Comparison of ENCODE assay signal across 27 cellular contexts in genomic region chr7:88027724-88028123, GRCh38.
"Had no signal": no experiment of that assay in that cellular context is flagged by ENCODE, and none has a peak within 500 bp of the region (broad histone marks: within the 10 kb centered on the region; RNA-seq: fewer than 3 reads in every experiment).

No MANE protein-coding gene starts in this region.

- H3K27me3 ChIP-seq: dorsolateral prefrontal cortex, esophagus squamous epithelium, gastrocnemius medialis, heart left ventricle, hepatocyte, left lung had no signal

- ATAC-seq: esophagus mucosa, gastrocnemius medialis, heart left ventricle, left colon, left lung, left ventricle myocardium superior, lower lobe of right lung, mucosa of descending colon had no signal

- DNase-seq: dermis blood vessel endothelial cell; dorsolateral prefrontal cortex; effector CD4-positive, alpha-beta T cell; effector memory CD4-positive, alpha-beta T cell; erythroblast; esophagus squamous epithelium; foreskin fibroblast; foreskin melanocyte; gastrocnemius medialis; heart left ventricle; hypothalamus; immature natural killer cell; islet precursor cell; kidney; kidney glomerular epithelial cell; left colon; left lung; left ventricle myocardium superior; lower lobe of right lung; mesenchymal stem cell; mucosa of descending colon; naive B cell had no signal

- H2AFZ ChIP-seq: hepatocyte had no signal

- H3K4me1 ChIP-seq: esophagus squamous epithelium, gastrocnemius medialis, heart left ventricle, left lung, lower lobe of right lung had no signal

- H3K79me2 ChIP-seq: hepatocyte had no signal

- H3K27ac ChIP-seq: coronary artery, dorsolateral prefrontal cortex, epithelial cell of prostate, esophagus squamous epithelium, gastrocnemius medialis, heart left ventricle, hepatocyte, left lung, lower lobe of right lung had no signal

- H3K36me3 ChIP-seq: esophagus squamous epithelium, gastrocnemius medialis, heart left ventricle, left lung, lower lobe of right lung had no signal

- H3K4me3 ChIP-seq: coronary artery, dorsolateral prefrontal cortex, esophagus squamous epithelium, gastrocnemius medialis, heart left ventricle, hepatocyte, left lung, lower lobe of right lung, mucosa of descending colon had no signal

- H3K4me3 Mint-ChIP-seq: immature natural killer cell, mesothelial cell of epicardium, naive B cell had no signal

- H3K4me1 Mint-ChIP-seq: immature natural killer cell, mesothelial cell of epicardium, naive B cell had no signal

- H3K27me3 Mint-ChIP-seq: naive B cell had no signal

- H3K4me2 ChIP-seq: hepatocyte had no signal

- H3K27ac Mint-ChIP-seq: immature natural killer cell, mesothelial cell of epicardium, naive B cell had no signal

- H3K9me3 ChIP-seq: gastrocnemius medialis had no signal
